ENCODE assay signal across 9 cellular contexts in genomic region chr16:15054357-15055140, GRCh38. TPM values are rescaled to one million over a fixed set of nuclear protein-coding genes. Genes with fewer than 3 reads are reported as not detected.
DNase-seq lines count a peak whose midpoint lies in the region; TF ChIP-seq lines count a peak whose summit lies in the region.
"Had no signal": no experiment of that assay in that cellular context is flagged by ENCODE, and none has a peak within 500 bp of the region (broad histone marks: within the 10 kb centered on the region; RNA-seq: fewer than 3 reads in every experiment).

No MANE protein-coding gene starts in this region.

- H3K4me3 ChIP-seq in HUES64 (ENCODE audit: low read length) (peak overlapping the region; percentile 90), cardiac fibroblast (replicated peaks in 1 of 2; ENCODE audit: low read depth in 2 of 2, low read length in 2 of 2) (peak overlapping the region; percentile 92 to 100), mucosa of stomach (ENCODE audit: low read length) (peak overlapping the region; percentile 81)

- no peaks in the 10 kb centered on the region for H3K4me1 ChIP-seq in HUES64 (ENCODE audit: insufficient read depth, low read length)
- H3K4me1 ChIP-seq in mucosa of stomach (ENCODE audit: control insufficient read depth, insufficient read depth, low read length) = peaks cover 28% of the 10 kb centered on the region

- TF ChIP-seq CTCF in cardiac fibroblast (IDR thresholded peaks at IDR 0.05; ENCODE audit: low read depth, low read length) (no peak), GM13977 (IDR thresholded peaks at IDR 0.05; ENCODE audit: extremely low read depth, insufficient read depth, missing control alignments) (no peak)

- in situ Hi-C loops in GM13977 (cut with MboI; ENCODE audit: low pct_unique_long_range_greater_than_20kb, low sequenced_read_pairs, unreplicated experiment) = no loop called here

- H3K27me3 ChIP-seq in HUES64 (ENCODE audit: insufficient read depth, low read length) (no peaks in the 10 kb centered on the region), mucosa of stomach (ENCODE audit: control insufficient read depth, insufficient read depth, low read length) (no peaks in the 10 kb centered on the region)

- DNase-seq in A172 (ENCODE audit: low spot score) (peak; percentile 13), cardiac fibroblast (ENCODE audit: low read depth in 2 of 2) (no peak), GM13977 (ENCODE audit: low spot score) (no peak), LoVo (ENCODE audit: low spot score) (no peak), NCI-H2107 (lab: John Stamatoyannopoulos, UW) (no peak)
- DNase-seq in activated CD8-positive, alpha-beta memory T cell treated with anti-CD3 and anti-CD28 coated beads, Interleukin-2, amount 50 U/mL, for 48 hours = no peak
- DNase-seq: NCI-H1930 had no signal

- H3K36me3 ChIP-seq in HUES64 (ENCODE audit: insufficient read depth, low read length) (peaks cover 9% of the 10 kb centered on the region), mucosa of stomach (ENCODE audit: control insufficient read depth, insufficient read depth, low read length) (peaks cover 4% of the 10 kb centered on the region)

- no peaks in the 10 kb centered on the region for H3K9me3 ChIP-seq in HUES64 (ENCODE audit: insufficient read depth, low read depth, low read length)
- H3K9me3 ChIP-seq in mucosa of stomach (ENCODE audit: control insufficient read depth, low read length) = no peaks in the 10 kb centered on the region

- WGBS in HUES64 = 89% methylated on average over 19 of the region's 19 CpGs

- peak overlapping the region; percentile 81; the same call in 1 of the 2 replicates for H3K9ac ChIP-seq in HUES64 (ENCODE audit: low read depth, low read length)
- peak overlapping the region; percentile 73 for H3K9ac ChIP-seq in mucosa of stomach (ENCODE audit: low read length)

- no peak overlapping the region for H3K27ac ChIP-seq in HUES64 (ENCODE audit: low read depth, low read length)

RNA-seq across cellular contexts. Expression of gene NTAN1, which starts 1.3 kb away (rescaled TPM):
- total RNA-seq in A172 (2014; rRNA removed; shearing (Covaris generic)) = 134 and 139 TPM in 2 replicates
- 39.4 TPM for polyA plus RNA-seq in HUES64 (2013, experiment 1 of 2)
- 42.9 TPM for polyA plus RNA-seq in HUES64 (2013, experiment 2 of 2)

RNA-seq across cellular contexts. Expression of gene RRN3, which starts 39.5 kb away (rescaled TPM):
- 58.5 and 61.9 TPM in 2 replicates for total RNA-seq in A172 (2014; rRNA removed; shearing (Covaris generic))
- polyA plus RNA-seq in HUES64 (2013, experiment 1 of 2) = 20.2 TPM
- polyA plus RNA-seq in HUES64 (2013, experiment 2 of 2) = 21.0 TPM
